9 cellular contexts compared by ENCODE assay signal in the genomic region with DNA sequence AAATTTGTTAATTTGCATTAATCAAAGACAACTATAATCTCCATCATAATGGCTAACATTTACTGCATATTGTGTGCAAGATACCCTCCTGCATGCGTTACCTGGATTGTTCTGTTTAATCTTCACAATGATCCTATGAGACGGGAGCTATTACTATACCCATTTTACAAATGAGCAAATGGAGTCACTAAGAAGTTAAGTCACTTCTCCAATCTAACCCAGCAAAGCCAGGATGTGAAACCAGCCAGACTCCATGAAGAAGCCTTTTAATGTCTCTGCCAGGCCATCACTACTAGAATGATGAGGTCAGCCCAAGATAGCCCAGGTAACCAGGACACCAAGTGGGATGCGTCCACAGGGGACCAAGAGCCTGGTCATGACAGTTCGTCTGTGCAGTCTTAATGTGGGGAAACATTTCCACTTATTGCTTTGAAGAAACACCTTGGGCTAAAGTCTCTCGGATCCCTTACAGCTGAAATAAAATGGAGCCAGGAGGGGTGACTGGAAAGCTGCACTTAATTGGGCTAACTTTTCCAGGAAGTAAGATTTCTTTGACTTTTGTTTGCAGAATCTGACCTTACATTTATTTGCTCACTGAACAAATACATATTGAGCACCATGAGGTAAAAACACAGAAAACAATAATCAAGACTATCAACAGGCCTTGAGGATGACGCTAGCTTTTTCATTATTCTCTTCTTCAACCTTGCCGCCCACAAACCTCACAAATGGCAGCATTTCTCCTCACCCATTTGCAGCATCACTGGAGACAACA. TPM values are rescaled to one million over a fixed set of nuclear protein-coding genes. Genes with fewer than 3 reads are reported as not detected.
A peak's percentile ranks its signal among the peaks of the same experiment; 100 is the strongest.
DNase-seq lines count a peak whose midpoint lies in the region; ATAC-seq and TF ChIP-seq lines count a peak whose summit lies in the region.
"Had no signal": no experiment of that assay in that cellular context is flagged by ENCODE, and none has a peak within 500 bp of the region (broad histone marks: within the 10 kb centered on the region; RNA-seq: fewer than 3 reads in every experiment).

No MANE protein-coding gene starts in this region.

- CTCF ChIA-PET in activated CD4-positive, alpha-beta T cell treated with anti-CD3 and anti-CD28 coated beads, Interleukin-2, amount 10 ng/mL, durations not matched to agents 7 days and 5 days (lab: Charles Lee): interaction anchor here (1.0 to 1.1 kb wide), 2 partner anchors 10 to 38 kb away, joined by 3 read pairs; no protein-coding TSS in a partner anchor

- in situ Hi-C loops in GM13976 (cut with MboI; ENCODE audit: low sequenced_read_pairs, unreplicated experiment): no loop called here

- H3K4me3 ChIP-seq in Loucy (ENCODE audit: low read length, poor library complexity, severe bottlenecking) (peak overlapping the region; percentile 96), parathyroid adenoma (ENCODE audit: low read depth, low read length) (no peak overlapping the region), ovary (no peak overlapping the region)

- peaks cover 3% of the 10 kb centered on the region; the same call in 1 of the 2 replicates for H3F3A ChIP-seq in Loucy (ENCODE audit: low read depth)

- no peak for DNase-seq in activated CD4-positive, alpha-beta T cell treated with anti-CD3 and anti-CD28 coated beads, Interleukin-2, amount 10 ng/mL, durations not matched to agents 7 days and 5 days
- DNase-seq in activated CD4-positive, alpha-beta T cell treated with anti-CD3 and anti-CD28 coated beads, Interleukin-2, amount 50 U/mL, for 1 hour: no peak
- DNase-seq in ovary (no peak), GM13976 (ENCODE audit: low spot score) (no peak)
- DNase-seq: NCI-H2029 treated with DMSO at 0.1 percent for 48 hours had no signal

- no peak for TF ChIP-seq EP300 in ovary (IDR thresholded peaks at IDR 0.05)

- TF ChIP-seq CTCF in Loucy (conservative IDR thresholded peaks at IDR 0.05; ENCODE audit: low read length) (no peak), brain (conservative IDR thresholded peaks at IDR 0.05) (no peak), parathyroid adenoma (IDR thresholded peaks at IDR 0.05) (no peak), ovary (IDR thresholded peaks at IDR 0.05) (no peak), GM13976 (IDR thresholded peaks at IDR 0.05; ENCODE audit: borderline replicate concordance, control extremely low read depth, extremely low read depth, insufficient read depth, missing control alignments) (no peak)

- POLR2A ChIA-PET in activated CD4-positive, alpha-beta T cell treated with anti-CD3 and anti-CD28 coated beads, Interleukin-2, amount 10 ng/mL, durations not matched to agents 7 days and 5 days (lab: Charles Lee): no interaction called here

- no peaks in the 10 kb centered on the region for H3K27me3 Mint-ChIP-seq in activated CD4-positive, alpha-beta T cell treated with anti-CD3 and anti-CD28 coated beads, Interleukin-2, amount 10 ng/mL, durations not matched to agents 7 days and 5 days
- no peaks in the 10 kb centered on the region for H3K27me3 Mint-ChIP-seq in brain

- no peaks in the 10 kb centered on the region for H4K20me1 ChIP-seq in Loucy (ENCODE audit: insufficient read depth, low read length, poor library complexity, severe bottlenecking)

- peaks cover 35% of the 10 kb centered on the region for H3K4me1 Mint-ChIP-seq in activated CD4-positive, alpha-beta T cell treated with anti-CD3 and anti-CD28 coated beads, Interleukin-2, amount 10 ng/mL, durations not matched to agents 7 days and 5 days
- H3K4me1 Mint-ChIP-seq in brain: peaks cover 18% of the 10 kb centered on the region

- no peaks in the 10 kb centered on the region for H3K9me2 ChIP-seq in Loucy (replicated peaks; ENCODE audit: low read depth, low read length)

- TF ChIP-seq POLR2A in ovary (IDR thresholded peaks at IDR 0.05): no peak

- H3K36me3 ChIP-seq in Loucy (ENCODE audit: insufficient read depth, low read length) (peaks cover 3% of the 10 kb centered on the region; the same call in 1 of the 2 replicates), parathyroid adenoma (ENCODE audit: control insufficient read depth, insufficient read depth, low read length) (no peaks in the 10 kb centered on the region), ovary (no peaks in the 10 kb centered on the region)

- ATAC-seq in GM21381 (IDR thresholded peaks at IDR 0.05; ENCODE audit: unreplicated experiment): no peak

- H3K9me3 ChIP-seq in Loucy (ENCODE audit: insufficient read depth, low read depth, low read length) (no peaks in the 10 kb centered on the region), parathyroid adenoma (ENCODE audit: control insufficient read depth, low read length) (no peaks in the 10 kb centered on the region), ovary (no peaks in the 10 kb centered on the region)

- H3K36me3 Mint-ChIP-seq in activated CD4-positive, alpha-beta T cell treated with anti-CD3 and anti-CD28 coated beads, Interleukin-2, amount 10 ng/mL, durations not matched to agents 7 days and 5 days (ENCODE audit: low read depth): peaks cover 17% of the 10 kb centered on the region
- no peaks in the 10 kb centered on the region for H3K36me3 Mint-ChIP-seq in brain

- WGBS in ovary, 3 donors: 84 to 87% (median 86%) methylated on average over 7 of the region's 7 CpGs

- intact Hi-C loops in ovary (cut with DNase I): no loop called here

- peak overlapping the region; percentile 96 for H3K4me3 Mint-ChIP-seq in activated CD4-positive, alpha-beta T cell treated with anti-CD3 and anti-CD28 coated beads, Interleukin-2, amount 10 ng/mL, durations not matched to agents 7 days and 5 days
- peak overlapping the region; percentile 91 to 93 (median 92) for H3K4me3 Mint-ChIP-seq in brain

- no peaks in the 10 kb centered on the region for H3K9me3 Mint-ChIP-seq in activated CD4-positive, alpha-beta T cell treated with anti-CD3 and anti-CD28 coated beads, Interleukin-2, amount 10 ng/mL, durations not matched to agents 7 days and 5 days
- no peaks in the 10 kb centered on the region for H3K9me3 Mint-ChIP-seq in brain

- no peak overlapping the region for H3K27ac ChIP-seq in parathyroid adenoma
- H3K27ac ChIP-seq in ovary: no peak overlapping the region

- H3K9ac ChIP-seq in Loucy (ENCODE audit: low read depth, low read length, poor library complexity, severe bottlenecking) (peak overlapping the region; percentile 7), parathyroid adenoma (no peak overlapping the region)

- H3K4me2 ChIP-seq in Loucy (ENCODE audit: low read depth, low read length, poor library complexity, severe bottlenecking): peak overlapping the region; percentile 97
- H3K4me2 ChIP-seq in parathyroid adenoma (ENCODE audit: low read length): no peak overlapping the region

- H3K79me2 ChIP-seq in Loucy (ENCODE audit: insufficient read depth, low read length) (peaks cover 40% of the 10 kb centered on the region), parathyroid adenoma (no peaks in the 10 kb centered on the region)

- peak overlapping the region; percentile 98 for H2AFZ ChIP-seq in Loucy (ENCODE audit: low read length)
- peak overlapping the region; percentile 28 for H2AFZ ChIP-seq in parathyroid adenoma

- peaks cover 25% of the 10 kb centered on the region for H3K4me1 ChIP-seq in Loucy (ENCODE audit: insufficient read depth, low read length, poor library complexity, severe bottlenecking)
- no peaks in the 10 kb centered on the region for H3K4me1 ChIP-seq in parathyroid adenoma
- H3K4me1 ChIP-seq in ovary (ENCODE audit: insufficient read depth): no peaks in the 10 kb centered on the region

- H3K27ac Mint-ChIP-seq in activated CD4-positive, alpha-beta T cell treated with anti-CD3 and anti-CD28 coated beads, Interleukin-2, amount 10 ng/mL, durations not matched to agents 7 days and 5 days: peak overlapping the region; percentile 96
- peak overlapping the region in 1 of 5 experiments; percentile 53 for H3K27ac Mint-ChIP-seq in brain

- H3K27me3 ChIP-seq in Loucy (ENCODE audit: insufficient read depth, low read length, poor library complexity, severe bottlenecking): no peaks in the 10 kb centered on the region
- no peaks in the 10 kb centered on the region for H3K27me3 ChIP-seq in parathyroid adenoma (ENCODE audit: control insufficient read depth, insufficient read depth, low read length)
- H3K27me3 ChIP-seq in ovary: no peaks in the 10 kb centered on the region

RNA-seq across cellular contexts. Expression of a gene that starts 0.9 kb away (rescaled TPM):
- 10 to 100 TPM; 42.0 to 51.6 TPM for total RNA-seq in activated CD4-positive, alpha-beta T cell treated with anti-CD3 and anti-CD28 coated beads, Interleukin-2, amount 10 ng/mL, durations not matched to agents 7 days and 5 days
- polyA plus RNA-seq in brain (ENCODE audit: insufficient read depth, low read depth, low replicate concordance) (6.0 TPM), ovary (1 to 10 TPM in 1 of 2 donors, under 1 TPM in 1; 0.46 to 1.1 TPM)
- 1 to 10 TPM in 3 of 7 donors, under 1 TPM in 4; 0.24 to 3.6 (median 0.56) TPM for total RNA-seq in ovary

Comparison
In these comparisons a context has a peak if more than half of its experiments do, and no peak if none do; other contexts are left out.
1. RNA of a gene that starts 0.9 kb away (total RNA-seq): 42.0 to 51.6 TPM in activated CD4-positive, alpha-beta T cell treated with anti-CD3 and anti-CD28 coated beads, Interleukin-2, amount 10 ng/mL, durations not matched to agents 7 days and 5 days; 0.24 to 3.6 TPM in ovary; every median in the first group is over 4 times any median in the second.